ENCODE assay signal across 6 cellular contexts in genomic region chr7:2378125-2378524, GRCh38. TPM values are rescaled to one million over a fixed set of nuclear protein-coding genes. Genes with fewer than 3 reads are reported as not detected.
DNase-seq lines count a peak whose midpoint lies in the region; ATAC-seq and TF ChIP-seq lines count a peak whose summit lies in the region.
"Not testable (repeated sequence)": the region's sequence is repeated elsewhere in the genome, so short reads cannot be mapped to it uniquely, and the experiment has no call there.

No MANE protein-coding gene starts in this region.

- ATAC-seq in activated CD4-positive, alpha-beta T cell treated with anti-CD3 and anti-CD28 coated beads for 36 hours; memory B cell (ENCODE audit: low read depth): not testable (repeated sequence)

- CTCF ChIA-PET in activated CD4-positive, alpha-beta T cell treated with anti-CD3 and anti-CD28 coated beads for 36 hours (lab: Charles Lee), result not testable (repeated sequence)

- POLR2A ChIA-PET in activated CD4-positive, alpha-beta T cell treated with anti-CD3 and anti-CD28 coated beads for 36 hours (lab: Charles Lee), result interaction anchor here (1.4 kb wide), 1 partner anchor 8 kb away, joined by 4 read pairs; no protein-coding TSS in a partner anchor

- H3K36me3 Mint-ChIP-seq in activated CD4-positive, alpha-beta T cell treated with anti-CD3 and anti-CD28 coated beads for 36 hours (ENCODE audit: low read depth), result peaks cover 60% of the 10 kb centered on the region
- H3K36me3 Mint-ChIP-seq in activated T-cell treated with anti-CD3 and anti-CD28 coated beads, Interleukin-2, amount 50 U/mL, for 24 hours (ENCODE audit: low read depth), result peaks cover 92% of the 10 kb centered on the region
- H3K36me3 Mint-ChIP-seq in dendritic cell treated with granulocyte-macrophage colony-stimulating factor and Interleukin-4, amounts not matched to agents 40 ng/mL and 50 ng/mL, for 4 days (ENCODE audit: low read depth), result peaks cover 97% of the 10 kb centered on the region
- H3K36me3 Mint-ChIP-seq in endothelial cell (ENCODE audit: low read depth, unreplicated experiment), result peaks cover 56% of the 10 kb centered on the region
- H3K36me3 Mint-ChIP-seq in memory B cell, result peaks cover 40% of the 10 kb centered on the region
- peaks cover 59% of the 10 kb centered on the region for H3K36me3 Mint-ChIP-seq in nephron progenitor cell (ENCODE audit: low read depth)

- H3K27ac Mint-ChIP-seq in activated CD4-positive, alpha-beta T cell treated with anti-CD3 and anti-CD28 coated beads for 36 hours, result peak overlapping the region; percentile 25
- peak overlapping the region; percentile 34 for H3K27ac Mint-ChIP-seq in activated T-cell treated with anti-CD3 and anti-CD28 coated beads, Interleukin-2, amount 50 U/mL, for 24 hours
- peak overlapping the region; percentile 56 for H3K27ac Mint-ChIP-seq in dendritic cell treated with granulocyte-macrophage colony-stimulating factor and Interleukin-4, amounts not matched to agents 40 ng/mL and 50 ng/mL, for 4 days
- peak overlapping the region; percentile 67 for H3K27ac Mint-ChIP-seq in endothelial cell (ENCODE audit: unreplicated experiment)
- peak overlapping the region; percentile 25 for H3K27ac Mint-ChIP-seq in memory B cell
- peak overlapping the region; percentile 87 for H3K27ac Mint-ChIP-seq in nephron progenitor cell

- not testable (repeated sequence) for DNase-seq in activated CD4-positive, alpha-beta T cell treated with anti-CD3 and anti-CD28 coated beads for 36 hours; activated T-cell treated with anti-CD3 and anti-CD28 coated beads, Interleukin-2, amount 50 U/mL, for 24 hours; endothelial cell (ENCODE audit: low spot score); memory B cell (ENCODE audit: low spot score in 2 of 2); nephron progenitor cell

- not testable (repeated sequence) for H3K27me3 Mint-ChIP-seq in activated CD4-positive, alpha-beta T cell treated with anti-CD3 and anti-CD28 coated beads for 36 hours; activated T-cell treated with anti-CD3 and anti-CD28 coated beads, Interleukin-2, amount 50 U/mL, for 24 hours; dendritic cell treated with granulocyte-macrophage colony-stimulating factor and Interleukin-4, amounts not matched to agents 40 ng/mL and 50 ng/mL, for 4 days; endothelial cell (ENCODE audit: unreplicated experiment); memory B cell; nephron progenitor cell (ENCODE audit: low read depth, poor library complexity)

- not testable (repeated sequence) for H3K9me3 Mint-ChIP-seq in activated CD4-positive, alpha-beta T cell treated with anti-CD3 and anti-CD28 coated beads for 36 hours (ENCODE audit: low read depth); activated T-cell treated with anti-CD3 and anti-CD28 coated beads, Interleukin-2, amount 50 U/mL, for 24 hours; dendritic cell treated with granulocyte-macrophage colony-stimulating factor and Interleukin-4, amounts not matched to agents 40 ng/mL and 50 ng/mL, for 4 days; endothelial cell (ENCODE audit: unreplicated experiment); memory B cell; nephron progenitor cell

- H3K4me1 Mint-ChIP-seq in activated CD4-positive, alpha-beta T cell treated with anti-CD3 and anti-CD28 coated beads for 36 hours; activated T-cell treated with anti-CD3 and anti-CD28 coated beads, Interleukin-2, amount 50 U/mL, for 24 hours (ENCODE audit: low read depth); dendritic cell treated with granulocyte-macrophage colony-stimulating factor and Interleukin-4, amounts not matched to agents 40 ng/mL and 50 ng/mL, for 4 days (ENCODE audit: low read depth); endothelial cell (ENCODE audit: unreplicated experiment); memory B cell; nephron progenitor cell: not testable (repeated sequence)

- TF ChIP-seq CTCF in endothelial cell (IDR thresholded peaks at IDR 0.05; ENCODE audit: unreplicated experiment); nephron progenitor cell (IDR thresholded peaks at IDR 0.05): not testable (repeated sequence)

- intact Hi-C loops in activated CD4-positive, alpha-beta T cell treated with anti-CD3 and anti-CD28 coated beads for 36 hours (cut with DNase I, micrococcal nuclease), result not testable (repeated sequence)
- intact Hi-C loops in dendritic cell treated with granulocyte-macrophage colony-stimulating factor and Interleukin-4, amounts not matched to agents 40 ng/mL and 50 ng/mL, for 4 days (cut with micrococcal nuclease), result loop anchor here (10.0 kb wide), 1 partner anchor 47 kb away; no protein-coding TSS in a partner anchor

- H3K4me3 Mint-ChIP-seq in activated CD4-positive, alpha-beta T cell treated with anti-CD3 and anti-CD28 coated beads for 36 hours; activated T-cell treated with anti-CD3 and anti-CD28 coated beads, Interleukin-2, amount 50 U/mL, for 24 hours; endothelial cell (ENCODE audit: unreplicated experiment); memory B cell; nephron progenitor cell: not testable (repeated sequence)
- peak overlapping the region; percentile 11 for H3K4me3 Mint-ChIP-seq in dendritic cell treated with granulocyte-macrophage colony-stimulating factor and Interleukin-4, amounts not matched to agents 40 ng/mL and 50 ng/mL, for 4 days

RNA-seq across cellular contexts. Expression of gene EIF3B, which starts 23.5 kb away (rescaled TPM):
- total RNA-seq in activated CD4-positive, alpha-beta T cell treated with anti-CD3 and anti-CD28 coated beads for 36 hours, result 100 to 1,000 TPM; 185 to 227 TPM
- 125 TPM for total RNA-seq in endothelial cell (ENCODE audit: unreplicated experiment)

RNA-seq across cellular contexts. Expression of gene CHST12, which starts 25.3 kb away (rescaled TPM):
- total RNA-seq in activated CD4-positive, alpha-beta T cell treated with anti-CD3 and anti-CD28 coated beads for 36 hours, result 1 to 10 TPM; 1.8 to 1.9 TPM
- total RNA-seq in endothelial cell (ENCODE audit: unreplicated experiment), result 26.9 TPM

Comparison
In these comparisons a context has a peak if more than half of its experiments do, and no peak if none do; other contexts are left out.
1. H3K27ac Mint-ChIP-seq: peak in every context shown above with its lines; median percentile 87 in nephron progenitor cell; 67 in endothelial cell; 56 in dendritic cell treated with granulocyte-macrophage colony-stimulating factor and Interleukin-4, amounts not matched to agents 40 ng/mL and 50 ng/mL, for 4 days; 34 in activated T-cell treated with anti-CD3 and anti-CD28 coated beads, Interleukin-2, amount 50 U/mL, for 24 hours; 25 in activated CD4-positive, alpha-beta T cell treated with anti-CD3 and anti-CD28 coated beads for 36 hours; 25 in memory B cell.